Comparison of ENCODE assay signal across 1 cellular context in the genomic region with DNA sequence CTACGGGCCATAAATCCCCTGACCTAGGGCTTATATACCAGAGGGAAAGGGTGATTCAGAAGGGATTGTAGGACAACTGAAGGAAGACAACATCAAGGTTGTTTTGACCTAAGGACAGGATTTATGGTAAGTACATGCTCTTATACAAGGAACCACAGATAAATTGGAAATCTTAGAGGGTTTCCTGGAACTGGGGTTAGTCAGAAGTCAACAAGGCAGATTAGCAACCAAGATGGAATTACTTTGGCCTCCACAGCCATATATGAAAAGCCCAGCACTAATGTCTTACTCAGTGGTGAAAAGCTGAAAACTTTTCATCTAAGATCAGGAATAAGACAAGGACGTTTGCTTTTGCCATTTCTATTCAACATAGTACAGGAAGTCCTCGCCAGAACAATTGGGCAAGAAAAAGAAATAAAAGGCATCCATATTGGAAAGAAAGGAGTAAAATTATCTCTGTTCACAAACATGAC.
TF ChIP-seq lines count a peak whose summit lies in the region.

No MANE protein-coding gene starts in this region.

TF ChIP-seq in K562, 482 proteins besides CTCF, POLR2A, EP300 and RAD21 (continued from another document and continues in another):
- TF ChIP-seq, protein P1, sequence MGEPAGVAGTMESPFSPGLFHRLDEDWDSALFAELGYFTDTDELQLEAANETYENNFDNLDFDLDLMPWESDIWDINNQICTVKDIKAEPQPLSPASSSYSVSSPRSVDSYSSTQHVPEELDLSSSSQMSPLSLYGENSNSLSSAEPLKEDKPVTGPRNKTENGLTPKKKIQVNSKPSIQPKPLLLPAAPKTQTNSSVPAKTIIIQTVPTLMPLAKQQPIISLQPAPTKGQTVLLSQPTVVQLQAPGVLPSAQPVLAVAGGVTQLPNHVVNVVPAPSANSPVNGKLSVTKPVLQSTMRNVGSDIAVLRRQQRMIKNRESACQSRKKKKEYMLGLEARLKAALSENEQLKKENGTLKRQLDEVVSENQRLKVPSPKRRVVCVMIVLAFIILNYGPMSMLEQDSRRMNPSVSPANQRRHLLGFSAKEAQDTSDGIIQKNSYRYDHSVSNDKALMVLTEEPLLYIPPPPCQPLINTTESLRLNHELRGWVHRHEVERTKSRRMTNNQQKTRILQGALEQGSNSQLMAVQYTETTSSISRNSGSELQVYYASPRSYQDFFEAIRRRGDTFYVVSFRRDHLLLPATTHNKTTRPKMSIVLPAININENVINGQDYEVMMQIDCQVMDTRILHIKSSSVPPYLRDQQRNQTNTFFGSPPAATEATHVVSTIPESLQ (CRISPR knock-in tag; IDR thresholded peaks at IDR 0.05), result no peak
- TF ChIP-seq FOXM1 (IDR thresholded peaks at IDR 0.05; ENCODE audit: low read depth) (0 out of 2 replicates have a peak, but pooled peaks have one; percentile 28), FOXM1 (CRISPR knock-in tag; IDR thresholded peaks at IDR 0.05; ENCODE audit: low read depth) (no peak), RB1 (IDR thresholded peaks at IDR 0.05; ENCODE audit: low read depth) (no peak), FOXP1 (CRISPR knock-in tag; IDR thresholded peaks at IDR 0.05) (no peak), ZNF668 (CRISPR knock-in tag; IDR thresholded peaks at IDR 0.05) (0 out of 2 replicates have a peak, but pooled peaks have one; percentile 28), HOXB6 (CRISPR knock-in tag; IDR thresholded peaks at IDR 0.05; ENCODE audit: borderline replicate concordance) (no peak), HIVEP1 (CRISPR knock-in tag; IDR thresholded peaks at IDR 0.05) (peak; percentile 87), MXI1 (IDR thresholded peaks at IDR 0.05; ENCODE audit: low read depth, low read length) (no peak), ZNF354B (CRISPR knock-in tag; IDR thresholded peaks at IDR 0.05) (0 out of 2 replicates have a peak, but pooled peaks have one; percentile 32), CEBPB (tag; IDR thresholded peaks at IDR 0.05) (no peak), SIRT6 (IDR thresholded peaks at IDR 0.05; ENCODE audit: low read depth, low read length) (no peak), FOXJ3 (CRISPR knock-in tag; IDR thresholded peaks at IDR 0.05) (no peak), RUNX1 (IDR thresholded peaks at IDR 0.05; ENCODE audit: low read depth) (no peak), SP2 (IDR thresholded peaks at IDR 0.05; ENCODE audit: extremely low read depth, low read depth, low read length, poor library complexity, severe bottlenecking) (no peak), HSF4 (CRISPR knock-in tag; IDR thresholded peaks at IDR 0.05; ENCODE audit: borderline replicate concordance) (peak; percentile 62; the same call in 1 of the 2 replicates), FOXA3 (CRISPR knock-in tag; conservative IDR thresholded peaks at IDR 0.05 in 1 of 2, IDR thresholded peaks at IDR 0.05 in 1 of 2) (peak in 1 of 2 experiments; percentile 89; a peak in 2 of 4 replicates), FIP1L1 (IDR thresholded peaks at IDR 0.05; ENCODE audit: low read depth, low read length, poor library complexity, severe bottlenecking) (no peak), KLF6 (CRISPR knock-in tag; IDR thresholded peaks at IDR 0.05; ENCODE audit: borderline replicate concordance) (peak; percentile 92; the same call in 1 of the 2 replicates), NRF1 (conservative IDR thresholded peaks at IDR 0.05 in 1 of 2, IDR thresholded peaks at IDR 0.05 in 1 of 2) (no peak), EHMT2 (IDR thresholded peaks at IDR 0.05) (0 out of 2 replicates have a peak, but pooled peaks have one; percentile 39), ASH1L (IDR thresholded peaks at IDR 0.05; ENCODE audit: borderline replicate concordance, low read depth, partially characterized antibody) (no peak), CTBP1 (IDR thresholded peaks at IDR 0.05; ENCODE audit: borderline replicate concordance) (no peak)
- TF ChIP-seq, protein P2, sequence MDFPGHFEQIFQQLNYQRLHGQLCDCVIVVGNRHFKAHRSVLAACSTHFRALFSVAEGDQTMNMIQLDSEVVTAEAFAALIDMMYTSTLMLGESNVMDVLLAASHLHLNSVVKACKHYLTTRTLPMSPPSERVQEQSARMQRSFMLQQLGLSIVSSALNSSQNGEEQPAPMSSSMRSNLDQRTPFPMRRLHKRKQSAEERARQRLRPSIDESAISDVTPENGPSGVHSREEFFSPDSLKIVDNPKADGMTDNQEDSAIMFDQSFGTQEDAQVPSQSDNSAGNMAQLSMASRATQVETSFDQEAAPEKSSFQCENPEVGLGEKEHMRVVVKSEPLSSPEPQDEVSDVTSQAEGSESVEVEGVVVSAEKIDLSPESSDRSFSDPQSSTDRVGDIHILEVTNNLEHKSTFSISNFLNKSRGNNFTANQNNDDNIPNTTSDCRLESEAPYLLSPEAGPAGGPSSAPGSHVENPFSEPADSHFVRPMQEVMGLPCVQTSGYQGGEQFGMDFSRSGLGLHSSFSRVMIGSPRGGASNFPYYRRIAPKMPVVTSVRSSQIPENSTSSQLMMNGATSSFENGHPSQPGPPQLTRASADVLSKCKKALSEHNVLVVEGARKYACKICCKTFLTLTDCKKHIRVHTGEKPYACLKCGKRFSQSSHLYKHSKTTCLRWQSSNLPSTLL (IDR thresholded peaks at IDR 0.05), result no peak
- TF ChIP-seq, protein P3, sequence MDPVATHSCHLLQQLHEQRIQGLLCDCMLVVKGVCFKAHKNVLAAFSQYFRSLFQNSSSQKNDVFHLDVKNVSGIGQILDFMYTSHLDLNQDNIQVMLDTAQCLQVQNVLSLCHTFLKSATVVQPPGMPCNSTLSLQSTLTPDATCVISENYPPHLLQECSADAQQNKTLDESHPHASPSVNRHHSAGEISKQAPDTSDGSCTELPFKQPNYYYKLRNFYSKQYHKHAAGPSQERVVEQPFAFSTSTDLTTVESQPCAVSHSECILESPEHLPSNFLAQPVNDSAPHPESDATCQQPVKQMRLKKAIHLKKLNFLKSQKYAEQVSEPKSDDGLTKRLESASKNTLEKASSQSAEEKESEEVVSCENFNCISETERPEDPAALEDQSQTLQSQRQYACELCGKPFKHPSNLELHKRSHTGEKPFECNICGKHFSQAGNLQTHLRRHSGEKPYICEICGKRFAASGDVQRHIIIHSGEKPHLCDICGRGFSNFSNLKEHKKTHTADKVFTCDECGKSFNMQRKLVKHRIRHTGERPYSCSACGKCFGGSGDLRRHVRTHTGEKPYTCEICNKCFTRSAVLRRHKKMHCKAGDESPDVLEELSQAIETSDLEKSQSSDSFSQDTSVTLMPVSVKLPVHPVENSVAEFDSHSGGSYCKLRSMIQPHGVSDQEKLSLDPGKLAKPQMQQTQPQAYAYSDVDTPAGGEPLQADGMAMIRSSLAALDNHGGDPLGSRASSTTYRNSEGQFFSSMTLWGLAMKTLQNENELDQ (CRISPR knock-in tag; IDR thresholded peaks at IDR 0.05; ENCODE audit: borderline replicate concordance), result no peak
- TF ChIP-seq, protein P4, sequence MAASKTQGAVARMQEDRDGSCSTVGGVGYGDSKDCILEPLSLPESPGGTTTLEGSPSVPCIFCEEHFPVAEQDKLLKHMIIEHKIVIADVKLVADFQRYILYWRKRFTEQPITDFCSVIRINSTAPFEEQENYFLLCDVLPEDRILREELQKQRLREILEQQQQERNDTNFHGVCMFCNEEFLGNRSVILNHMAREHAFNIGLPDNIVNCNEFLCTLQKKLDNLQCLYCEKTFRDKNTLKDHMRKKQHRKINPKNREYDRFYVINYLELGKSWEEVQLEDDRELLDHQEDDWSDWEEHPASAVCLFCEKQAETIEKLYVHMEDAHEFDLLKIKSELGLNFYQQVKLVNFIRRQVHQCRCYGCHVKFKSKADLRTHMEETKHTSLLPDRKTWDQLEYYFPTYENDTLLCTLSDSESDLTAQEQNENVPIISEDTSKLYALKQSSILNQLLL (CRISPR knock-in tag; IDR thresholded peaks at IDR 0.05; ENCODE audit: borderline replicate concordance), result no peak
- TF ChIP-seq, protein P5, sequence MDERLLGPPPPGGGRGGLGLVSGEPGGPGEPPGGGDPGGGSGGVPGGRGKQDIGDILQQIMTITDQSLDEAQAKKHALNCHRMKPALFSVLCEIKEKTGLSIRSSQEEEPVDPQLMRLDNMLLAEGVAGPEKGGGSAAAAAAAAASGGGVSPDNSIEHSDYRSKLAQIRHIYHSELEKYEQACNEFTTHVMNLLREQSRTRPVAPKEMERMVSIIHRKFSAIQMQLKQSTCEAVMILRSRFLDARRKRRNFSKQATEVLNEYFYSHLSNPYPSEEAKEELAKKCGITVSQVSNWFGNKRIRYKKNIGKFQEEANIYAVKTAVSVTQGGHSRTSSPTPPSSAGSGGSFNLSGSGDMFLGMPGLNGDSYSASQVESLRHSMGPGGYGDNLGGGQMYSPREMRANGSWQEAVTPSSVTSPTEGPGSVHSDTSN (CRISPR knock-in tag; IDR thresholded peaks at IDR 0.05; ENCODE audit: low read depth), result no peak
- TF ChIP-seq, protein P5 (tag; conservative IDR thresholded peaks at IDR 0.05; ENCODE audit: low read depth), result peak; percentile 84
- TF ChIP-seq, protein P6, sequence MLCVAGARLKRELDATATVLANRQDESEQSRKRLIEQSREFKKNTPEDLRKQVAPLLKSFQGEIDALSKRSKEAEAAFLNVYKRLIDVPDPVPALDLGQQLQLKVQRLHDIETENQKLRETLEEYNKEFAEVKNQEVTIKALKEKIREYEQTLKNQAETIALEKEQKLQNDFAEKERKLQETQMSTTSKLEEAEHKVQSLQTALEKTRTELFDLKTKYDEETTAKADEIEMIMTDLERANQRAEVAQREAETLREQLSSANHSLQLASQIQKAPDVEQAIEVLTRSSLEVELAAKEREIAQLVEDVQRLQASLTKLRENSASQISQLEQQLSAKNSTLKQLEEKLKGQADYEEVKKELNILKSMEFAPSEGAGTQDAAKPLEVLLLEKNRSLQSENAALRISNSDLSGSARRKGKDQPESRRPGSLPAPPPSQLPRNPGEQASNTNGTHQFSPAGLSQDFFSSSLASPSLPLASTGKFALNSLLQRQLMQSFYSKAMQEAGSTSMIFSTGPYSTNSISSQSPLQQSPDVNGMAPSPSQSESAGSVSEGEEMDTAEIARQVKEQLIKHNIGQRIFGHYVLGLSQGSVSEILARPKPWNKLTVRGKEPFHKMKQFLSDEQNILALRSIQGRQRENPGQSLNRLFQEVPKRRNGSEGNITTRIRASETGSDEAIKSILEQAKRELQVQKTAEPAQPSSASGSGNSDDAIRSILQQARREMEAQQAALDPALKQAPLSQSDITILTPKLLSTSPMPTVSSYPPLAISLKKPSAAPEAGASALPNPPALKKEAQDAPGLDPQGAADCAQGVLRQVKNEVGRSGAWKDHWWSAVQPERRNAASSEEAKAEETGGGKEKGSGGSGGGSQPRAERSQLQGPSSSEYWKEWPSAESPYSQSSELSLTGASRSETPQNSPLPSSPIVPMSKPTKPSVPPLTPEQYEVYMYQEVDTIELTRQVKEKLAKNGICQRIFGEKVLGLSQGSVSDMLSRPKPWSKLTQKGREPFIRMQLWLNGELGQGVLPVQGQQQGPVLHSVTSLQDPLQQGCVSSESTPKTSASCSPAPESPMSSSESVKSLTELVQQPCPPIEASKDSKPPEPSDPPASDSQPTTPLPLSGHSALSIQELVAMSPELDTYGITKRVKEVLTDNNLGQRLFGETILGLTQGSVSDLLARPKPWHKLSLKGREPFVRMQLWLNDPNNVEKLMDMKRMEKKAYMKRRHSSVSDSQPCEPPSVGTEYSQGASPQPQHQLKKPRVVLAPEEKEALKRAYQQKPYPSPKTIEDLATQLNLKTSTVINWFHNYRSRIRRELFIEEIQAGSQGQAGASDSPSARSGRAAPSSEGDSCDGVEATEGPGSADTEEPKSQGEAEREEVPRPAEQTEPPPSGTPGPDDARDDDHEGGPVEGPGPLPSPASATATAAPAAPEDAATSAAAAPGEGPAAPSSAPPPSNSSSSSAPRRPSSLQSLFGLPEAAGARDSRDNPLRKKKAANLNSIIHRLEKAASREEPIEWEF (CRISPR knock-in tag; IDR thresholded peaks at IDR 0.05), result no peak
- TF ChIP-seq, protein P7, sequence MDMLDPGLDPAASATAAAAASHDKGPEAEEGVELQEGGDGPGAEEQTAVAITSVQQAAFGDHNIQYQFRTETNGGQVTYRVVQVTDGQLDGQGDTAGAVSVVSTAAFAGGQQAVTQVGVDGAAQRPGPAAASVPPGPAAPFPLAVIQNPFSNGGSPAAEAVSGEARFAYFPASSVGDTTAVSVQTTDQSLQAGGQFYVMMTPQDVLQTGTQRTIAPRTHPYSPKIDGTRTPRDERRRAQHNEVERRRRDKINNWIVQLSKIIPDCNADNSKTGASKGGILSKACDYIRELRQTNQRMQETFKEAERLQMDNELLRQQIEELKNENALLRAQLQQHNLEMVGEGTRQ (CRISPR knock-in tag; IDR thresholded peaks at IDR 0.05), result no peak
- TF ChIP-seq, protein P8, sequence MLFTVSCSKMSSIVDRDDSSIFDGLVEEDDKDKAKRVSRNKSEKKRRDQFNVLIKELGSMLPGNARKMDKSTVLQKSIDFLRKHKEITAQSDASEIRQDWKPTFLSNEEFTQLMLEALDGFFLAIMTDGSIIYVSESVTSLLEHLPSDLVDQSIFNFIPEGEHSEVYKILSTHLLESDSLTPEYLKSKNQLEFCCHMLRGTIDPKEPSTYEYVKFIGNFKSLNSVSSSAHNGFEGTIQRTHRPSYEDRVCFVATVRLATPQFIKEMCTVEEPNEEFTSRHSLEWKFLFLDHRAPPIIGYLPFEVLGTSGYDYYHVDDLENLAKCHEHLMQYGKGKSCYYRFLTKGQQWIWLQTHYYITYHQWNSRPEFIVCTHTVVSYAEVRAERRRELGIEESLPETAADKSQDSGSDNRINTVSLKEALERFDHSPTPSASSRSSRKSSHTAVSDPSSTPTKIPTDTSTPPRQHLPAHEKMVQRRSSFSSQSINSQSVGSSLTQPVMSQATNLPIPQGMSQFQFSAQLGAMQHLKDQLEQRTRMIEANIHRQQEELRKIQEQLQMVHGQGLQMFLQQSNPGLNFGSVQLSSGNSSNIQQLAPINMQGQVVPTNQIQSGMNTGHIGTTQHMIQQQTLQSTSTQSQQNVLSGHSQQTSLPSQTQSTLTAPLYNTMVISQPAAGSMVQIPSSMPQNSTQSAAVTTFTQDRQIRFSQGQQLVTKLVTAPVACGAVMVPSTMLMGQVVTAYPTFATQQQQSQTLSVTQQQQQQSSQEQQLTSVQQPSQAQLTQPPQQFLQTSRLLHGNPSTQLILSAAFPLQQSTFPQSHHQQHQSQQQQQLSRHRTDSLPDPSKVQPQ (CRISPR knock-in tag; IDR thresholded peaks at IDR 0.05; ENCODE audit: borderline replicate concordance), result no peak
- TF ChIP-seq, protein P9, sequence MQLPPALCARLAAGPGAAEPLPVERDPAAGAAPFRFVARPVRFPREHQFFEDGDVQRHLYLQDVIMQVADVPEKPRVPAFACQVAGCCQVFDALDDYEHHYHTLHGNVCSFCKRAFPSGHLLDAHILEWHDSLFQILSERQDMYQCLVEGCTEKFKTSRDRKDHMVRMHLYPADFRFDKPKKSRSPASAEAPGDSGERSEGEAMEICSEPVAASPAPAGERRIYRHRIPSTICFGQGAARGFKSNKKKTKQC (CRISPR knock-in tag; IDR thresholded peaks at IDR 0.05), result no peak
